ENCODE assay signal across 10 cellular contexts in the genomic region with DNA sequence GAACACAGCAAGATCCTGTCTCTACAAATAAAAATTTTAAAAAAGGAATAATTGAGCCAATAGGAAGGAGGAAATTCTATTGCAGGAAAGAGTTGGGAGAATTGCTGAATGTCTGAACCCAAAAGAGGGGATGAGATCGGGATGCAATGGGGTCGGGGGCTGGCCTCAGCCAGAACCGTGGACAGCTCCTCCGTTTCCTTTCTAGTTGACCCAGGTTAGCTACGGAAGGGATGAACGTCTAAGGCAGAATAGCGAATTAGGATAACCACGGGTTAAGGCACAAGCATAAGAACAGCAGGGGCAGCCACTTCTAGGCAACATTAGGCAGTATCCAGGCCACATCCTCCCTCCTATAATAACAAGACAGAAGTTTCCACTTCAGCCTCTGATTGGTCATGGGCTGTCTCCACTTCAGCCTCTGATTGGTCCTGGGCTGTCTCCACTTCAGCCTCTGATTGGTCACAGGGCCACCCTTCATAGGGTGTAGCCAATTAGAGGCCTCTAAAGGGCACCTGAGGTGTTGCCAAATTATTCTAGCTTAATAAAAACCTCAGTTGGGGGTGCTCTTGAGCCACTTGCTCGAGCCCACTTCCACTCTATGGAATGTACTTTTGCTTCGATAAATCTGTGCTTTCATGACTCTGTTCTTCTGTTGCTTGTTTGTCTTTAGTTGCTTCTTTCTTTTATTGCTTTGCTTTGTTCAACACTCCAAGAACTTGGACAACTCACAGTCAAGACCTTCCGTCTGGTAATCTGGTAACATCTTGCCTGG. TPM values are rescaled to one million over a fixed set of nuclear protein-coding genes. Genes with fewer than 3 reads are reported as not detected.
DNase-seq lines count a peak whose midpoint lies in the region; ATAC-seq and TF ChIP-seq lines count a peak whose summit lies in the region.
"Had no signal": no experiment of that assay in that cellular context is flagged by ENCODE, and none has a peak within 500 bp of the region (broad histone marks: within the 10 kb centered on the region; RNA-seq: fewer than 3 reads in every experiment).

No MANE protein-coding gene starts in this region.

- H3K4me3 ChIP-seq in CD4-positive, alpha-beta memory T cell (ENCODE audit: low read length in 2 of 2), result no peak overlapping the region
- H3K4me3 ChIP-seq in right cardiac atrium (ENCODE audit: low read length), result no peak overlapping the region
- H3K4me3 ChIP-seq in vagina, result no peak overlapping the region
- H3K4me3 ChIP-seq: hepatocyte had no signal

- no peak for TF ChIP-seq EP300 in Ishikawa (IDR thresholded peaks at IDR 0.05; ENCODE audit: borderline replicate concordance)

- no peaks in the 10 kb centered on the region for H3K27me3 Mint-ChIP-seq in CD4-positive, alpha-beta memory T cell
- H3K27me3 Mint-ChIP-seq in activated CD8-positive, alpha-beta T cell treated with anti-CD3 and anti-CD28 coated beads for 36 hours, result no peaks in the 10 kb centered on the region
- H3K27me3 Mint-ChIP-seq: stimulated activated naive CD8-positive, alpha-beta T cell treated with anti-CD3 and anti-CD28 coated beads, Interleukin-15, Interleukin-2, amounts not matched to agents 100 ng/mL and 50 ng/mL, for 24 hours had no signal

- peaks cover 4% of the 10 kb centered on the region for H3K4me1 ChIP-seq in CD4-positive, alpha-beta memory T cell (ENCODE audit: insufficient read depth, low read length)
- no peaks in the 10 kb centered on the region for H3K4me1 ChIP-seq in right cardiac atrium (ENCODE audit: control insufficient read depth, insufficient read depth, low read length)
- H3K4me1 ChIP-seq in vagina, result no peaks in the 10 kb centered on the region

- peak; percentile 37 for TF ChIP-seq RAD21 in Ishikawa (IDR thresholded peaks at IDR 0.05; ENCODE audit: low read depth)

- CTCF ChIA-PET in CD4-positive, alpha-beta memory T cell (lab: Charles Lee; ENCODE audit: partially characterized antibody), result interaction anchor here (0.6 to 2.3 kb wide), 5 partner anchors 10 to 500 kb away, joined by 3 to 10 read pairs (median 3); no protein-coding TSS in a partner anchor
- CTCF ChIA-PET in activated CD8-positive, alpha-beta T cell treated with anti-CD3 and anti-CD28 coated beads for 36 hours (lab: Charles Lee), result interaction anchor here (0.6 to 4.8 kb wide), 7 partner anchors 10 to 146 kb away, joined by 3 to 28 read pairs (median 5); partner anchors contain the start of genes AP1M1 and FAM32A

- TF ChIP-seq POLR2A in vagina (IDR thresholded peaks at IDR 0.05), result no peak

- peaks cover 0 to 7% (median 2%) of the 10 kb centered on the region in 8 donors for H3K9me3 Mint-ChIP-seq in CD4-positive, alpha-beta memory T cell
- peaks cover 7% of the 10 kb centered on the region for H3K9me3 Mint-ChIP-seq in activated CD8-positive, alpha-beta T cell treated with anti-CD3 and anti-CD28 coated beads for 36 hours

- H3K27me3 ChIP-seq in CD4-positive, alpha-beta memory T cell (ENCODE audit: insufficient read depth, low read length), result no peaks in the 10 kb centered on the region
- no peaks in the 10 kb centered on the region for H3K27me3 ChIP-seq in right cardiac atrium (ENCODE audit: control insufficient read depth, insufficient read depth)
- no peaks in the 10 kb centered on the region for H3K27me3 ChIP-seq in vagina
- H3K27me3 ChIP-seq: hepatocyte had no signal

- H3K36me3 ChIP-seq in CD4-positive, alpha-beta memory T cell (ENCODE audit: insufficient read depth, low read length), result no peaks in the 10 kb centered on the region
- H3K36me3 ChIP-seq in vagina, result no peaks in the 10 kb centered on the region

- peak; percentile 100 for ATAC-seq in activated CD8-positive, alpha-beta T cell treated with anti-CD3 and anti-CD28 coated beads for 36 hours
- peak; percentile 75 to 94 for ATAC-seq in right cardiac atrium
- no peak for ATAC-seq in GM19035 (IDR thresholded peaks at IDR 0.05; ENCODE audit: unreplicated experiment)

- H3K4me3 Mint-ChIP-seq in CD4-positive, alpha-beta memory T cell, result no peak overlapping the region
- H3K4me3 Mint-ChIP-seq in activated CD8-positive, alpha-beta T cell treated with anti-CD3 and anti-CD28 coated beads for 36 hours, result no peak overlapping the region
- H3K4me3 Mint-ChIP-seq: stimulated activated naive CD8-positive, alpha-beta T cell treated with anti-CD3 and anti-CD28 coated beads, Interleukin-15, Interleukin-2, amounts not matched to agents 100 ng/mL and 50 ng/mL, for 24 hours had no signal

- H3K4me1 Mint-ChIP-seq in CD4-positive, alpha-beta memory T cell, result peaks cover 2 to 20% (median 13%) of the 10 kb centered on the region in 4 donors
- H3K4me1 Mint-ChIP-seq in activated CD8-positive, alpha-beta T cell treated with anti-CD3 and anti-CD28 coated beads for 36 hours (ENCODE audit: low read depth), result peaks cover 6% of the 10 kb centered on the region

- peak overlapping the region in 5 of 7 donors; percentile 54 to 84 (median 78) for H3K27ac Mint-ChIP-seq in CD4-positive, alpha-beta memory T cell
- H3K27ac Mint-ChIP-seq in activated CD8-positive, alpha-beta T cell treated with anti-CD3 and anti-CD28 coated beads for 36 hours, result no peak overlapping the region
- H3K27ac Mint-ChIP-seq: stimulated activated naive CD8-positive, alpha-beta T cell treated with anti-CD3 and anti-CD28 coated beads, Interleukin-15, Interleukin-2, amounts not matched to agents 100 ng/mL and 50 ng/mL, for 24 hours had no signal

- H3K27ac ChIP-seq in CD4-positive, alpha-beta memory T cell (ENCODE audit: low read depth, low read length), result no peak overlapping the region
- H3K27ac ChIP-seq in right cardiac atrium (ENCODE audit: low read length), result no peak overlapping the region
- H3K27ac ChIP-seq in vagina, result no peak overlapping the region
- H3K27ac ChIP-seq: hepatocyte had no signal

- intact Hi-C loops in CD4-positive, alpha-beta memory T cell (cut with micrococcal nuclease), result no loop called here
- intact Hi-C loops in activated CD8-positive, alpha-beta T cell treated with anti-CD3 and anti-CD28 coated beads for 36 hours (cut with micrococcal nuclease), result no loop called here
- intact Hi-C loops in right cardiac atrium (cut with DNase I), result no loop called here
- intact Hi-C loops in vagina (cut with DNase I), result no loop called here

- no peaks in the 10 kb centered on the region for H3K36me3 Mint-ChIP-seq in CD4-positive, alpha-beta memory T cell
- H3K36me3 Mint-ChIP-seq in activated CD8-positive, alpha-beta T cell treated with anti-CD3 and anti-CD28 coated beads for 36 hours (ENCODE audit: low read depth), result no peaks in the 10 kb centered on the region

- H3K9me3 ChIP-seq in CD4-positive, alpha-beta memory T cell (ENCODE audit: control insufficient read depth in 1 of 2, low read length in 2 of 2), result no peaks in the 10 kb centered on the region
- no peaks in the 10 kb centered on the region for H3K9me3 ChIP-seq in right cardiac atrium (ENCODE audit: control insufficient read depth, low read length)
- no peaks in the 10 kb centered on the region for H3K9me3 ChIP-seq in vagina

- DNase-seq in CD4-positive, alpha-beta memory T cell, result peak; percentile 56 to 77 (median 64)
- peak; percentile 72 for DNase-seq in activated CD8-positive, alpha-beta T cell treated with anti-CD3 and anti-CD28 coated beads for 36 hours
- DNase-seq in right cardiac atrium (no peak), iPS-NIHi7 (ENCODE audit: extremely low spot score) (no peak), globus pallidus (ENCODE audit: low spot score) (no peak), vagina (ENCODE audit: extremely low spot score in 2 of 2) (no peak)

- WGBS in right cardiac atrium, result 37% methylated on average over 11 of the region's 11 CpGs

- POLR2A ChIA-PET in CD4-positive, alpha-beta memory T cell (lab: Charles Lee; ENCODE audit: partially characterized antibody), result interaction anchor here (0.6 to 1.4 kb wide), 3 partner anchors 19 to 365 kb away, joined by 4 to 6 read pairs (median 5); no protein-coding TSS in a partner anchor
- POLR2A ChIA-PET in activated CD8-positive, alpha-beta T cell treated with anti-CD3 and anti-CD28 coated beads for 36 hours (lab: Charles Lee), result interaction anchor here (1.2 kb wide), 2 partner anchors 34 to 44 kb away, joined by 3 read pairs; no protein-coding TSS in a partner anchor

- TF ChIP-seq CTCF in activated CD8-positive, alpha-beta T cell treated with anti-CD3 and anti-CD28 coated beads for 36 hours (IDR thresholded peaks at IDR 0.05), result peak; percentile 10
- TF ChIP-seq CTCF in vagina (IDR thresholded peaks at IDR 0.05), result no peak

TF ChIP-seq in Ishikawa, 13 proteins besides CTCF, POLR2A, EP300 and RAD21:
- no peak for TF ChIP-seq ZBTB7A (IDR thresholded peaks at IDR 0.05; ENCODE audit: low read depth)
- TF ChIP-seq REST (IDR thresholded peaks at IDR 0.05; ENCODE audit: low read depth), result peak; percentile 89

RNA-seq across cellular contexts. Expression of gene TPM4, which starts 24.9 kb away (rescaled TPM):
- 10 to 100 TPM; 94.7 to 96.8 TPM for total RNA-seq in CD4-positive, alpha-beta memory T cell
- polyA plus RNA-seq in CD4-positive, alpha-beta memory T cell, result 100 to 1,000 TPM in 1 of 2 donors, 10 to 100 TPM in 1; 76.7 to 134 TPM
- 100 to 1,000 TPM; 230 to 232 TPM for total RNA-seq in activated CD8-positive, alpha-beta T cell treated with anti-CD3 and anti-CD28 coated beads for 36 hours
- 100 to 1,000 TPM in 3 of 4 donors, 10 to 100 TPM in 1; 87.7 to 226 (median 130) TPM for total RNA-seq in right cardiac atrium
- polyA plus RNA-seq in right cardiac atrium, result 137 TPM
- total RNA-seq in vagina, result 409 TPM

Comparison
In these comparisons a context has a peak if more than half of its experiments do, and no peak if none do; other contexts are left out.
1. DNase-seq: peak in CD4-positive, alpha-beta memory T cell (5 of 5) and activated CD8-positive, alpha-beta T cell treated with anti-CD3 and anti-CD28 coated beads for 36 hours (single experiment); none in right cardiac atrium (0 of 3), iPS-NIHi7 (single experiment), globus pallidus (single experiment) and vagina (0 of 2).